Comparison of ENCODE assay signal across 8 cellular contexts in genomic region chr22:24592144-24592845, GRCh38. TPM values are rescaled to one million over a fixed set of nuclear protein-coding genes. Genes with fewer than 3 reads are reported as not detected.
DNase-seq lines count a peak whose midpoint lies in the region; ATAC-seq and TF ChIP-seq lines count a peak whose summit lies in the region.

No MANE protein-coding gene starts in this region.

- H2AK5ac ChIP-seq in H9 (ENCODE audit: insufficient read length, low read length), result no peak overlapping the region

- H3K79me2 ChIP-seq in H9 (ENCODE audit: insufficient read depth, low read length), result no peaks in the 10 kb centered on the region

- H3K36me3 ChIP-seq in BLaER1 treated with 17β-estradiol and CSF1 and Interleukin-3, amounts not matched to agents 10 nM and 100 nM, result 0 out of 22 replicates have a peak, but pooled peaks cover 0 to 5% (median 0%) of the 10 kb centered on the region in 11 experiments
- H3K36me3 ChIP-seq in heart right ventricle (peaks cover 0 to 24% (median 0%) of the 10 kb centered on the region in 9 donors), rectal smooth muscle tissue (ENCODE audit: control insufficient read depth, insufficient read depth, low read length) (peaks cover 9% of the 10 kb centered on the region)

- no peaks in the 10 kb centered on the region for H3K79me1 ChIP-seq in H9 (ENCODE audit: insufficient read depth, low read depth, low read length, poor library complexity, severe bottlenecking)

- intact Hi-C loops in activated T-helper 1 cell treated with anti-CD3 and anti-CD28 coated beads, Interleukin-12 subunit alpha, Interleukin-12 subunit beta, Interleukin-2, Interleukin-4 antibody, amounts not matched to agents 30 ng/mL and 10 ng/mL and 1 ng/mL, durations not matched to agents 14 hours and 24 hours and 36 hours (cut with micrococcal nuclease), result no loop called here
- intact Hi-C loops in heart right ventricle (cut with DNase I), result no loop called here

- ATAC-seq in heart right ventricle (peak in 1 of 8 donors; percentile 1), HG02623 (IDR thresholded peaks at IDR 0.05; ENCODE audit: unreplicated experiment) (no peak)

- no peak overlapping the region for H3T11ph ChIP-seq in H9 (ENCODE audit: low read length)

- H3K9me3 Mint-ChIP-seq in H9, result no peaks in the 10 kb centered on the region
- H3K9me3 Mint-ChIP-seq in activated T-helper 1 cell treated with anti-CD3 and anti-CD28 coated beads, Interleukin-12 subunit alpha, Interleukin-12 subunit beta, Interleukin-2, Interleukin-4 antibody, amounts not matched to agents 30 ng/mL and 10 ng/mL and 1 ng/mL, durations not matched to agents 14 hours and 24 hours and 36 hours, result no peaks in the 10 kb centered on the region

- H3K4me1 Mint-ChIP-seq in H9, result peaks cover 5 to 26% of the 10 kb centered on the region in 2 experiments
- no peaks in the 10 kb centered on the region for H3K4me1 Mint-ChIP-seq in activated T-helper 1 cell treated with anti-CD3 and anti-CD28 coated beads, Interleukin-12 subunit alpha, Interleukin-12 subunit beta, Interleukin-2, Interleukin-4 antibody, amounts not matched to agents 30 ng/mL and 10 ng/mL and 1 ng/mL, durations not matched to agents 14 hours and 24 hours and 36 hours (ENCODE audit: low read depth)

- DNase-seq in H9 (peak; percentile 55), heart right ventricle (peak in 1 of 2 donors; percentile 43), medulla oblongata (ENCODE audit: extremely low spot score) (no peak), dedifferentiated amniotic fluid mesenchymal stem cell (ENCODE audit: extremely low spot score) (no peak)
- DNase-seq in activated T-helper 1 cell treated with anti-CD3 and anti-CD28 coated beads, Interleukin-12 subunit alpha, Interleukin-12 subunit beta, Interleukin-2, Interleukin-4 antibody, amounts not matched to agents 30 ng/mL and 10 ng/mL and 1 ng/mL, durations not matched to agents 14 hours and 24 hours and 36 hours (ENCODE audit: low spot score), result no peak

- H3K27ac ChIP-seq in BLaER1 treated with 17β-estradiol and CSF1 and Interleukin-3, amounts not matched to agents 10 nM and 100 nM, result peak overlapping the region in 8 of 11 experiments; percentile 13 to 60 (median 35); a peak in 10 of 22 replicates
- H3K27ac ChIP-seq in H9 (ENCODE audit: insufficient read length, low read depth, low read length) (no peak overlapping the region), heart right ventricle (peak overlapping the region; percentile 10 to 77 (median 70)), rectal smooth muscle tissue (ENCODE audit: low read depth, low read length) (peak overlapping the region; percentile 82)

- no peak overlapping the region for H4K8ac ChIP-seq in H9 (replicated peaks; ENCODE audit: insufficient read length, low read depth, low read length)

- no peak overlapping the region for H3K23ac ChIP-seq in H9 (ENCODE audit: insufficient read length, low read depth, low read length)

- peak overlapping the region; percentile 90 to 98 for H3K4me3 Mint-ChIP-seq in H9
- peak overlapping the region; percentile 90 for H3K4me3 Mint-ChIP-seq in activated T-helper 1 cell treated with anti-CD3 and anti-CD28 coated beads, Interleukin-12 subunit alpha, Interleukin-12 subunit beta, Interleukin-2, Interleukin-4 antibody, amounts not matched to agents 30 ng/mL and 10 ng/mL and 1 ng/mL, durations not matched to agents 14 hours and 24 hours and 36 hours

- no peak overlapping the region for H3K56ac ChIP-seq in H9 (ENCODE audit: insufficient read length, low read depth, low read length)

- H3K4me3 ChIP-seq in BLaER1 treated with 17β-estradiol and CSF1 and Interleukin-3, amounts not matched to agents 10 nM and 100 nM, result peak overlapping the region; percentile 52 to 72 (median 60)
- H3K4me3 ChIP-seq in heart right ventricle (peak overlapping the region; percentile 21 to 80 (median 65)), rectal smooth muscle tissue (ENCODE audit: low read length) (peak overlapping the region; percentile 74)

- H3K14ac ChIP-seq in H9 (ENCODE audit: insufficient read depth, low read length), result peak overlapping the region; percentile 7; the same call in 1 of the 2 replicates

- peak overlapping the region; percentile 77 to 91 (median 84) for H3K4me2 ChIP-seq in BLaER1 treated with 17β-estradiol and CSF1 and Interleukin-3, amounts not matched to agents 10 nM and 100 nM
- peak overlapping the region; percentile 30 for H3K4me2 ChIP-seq in H9 (ENCODE audit: insufficient read depth, insufficient read length, low read length)

- H2AFZ ChIP-seq in H9 (ENCODE audit: low read length), result no peak overlapping the region

- TF ChIP-seq CTCF in H9 (conservative IDR thresholded peaks at IDR 0.05) (no peak), heart right ventricle (IDR thresholded peaks at IDR 0.05) (no peak)

- H3K18ac ChIP-seq in H9 (ENCODE audit: insufficient read length, low read depth, low read length), result no peak overlapping the region

- H4K20me1 ChIP-seq in BLaER1 treated with 17β-estradiol and CSF1 and Interleukin-3, amounts not matched to agents 10 nM and 100 nM, result peaks cover 0 to 56% (median 5%) of the 10 kb centered on the region in 11 experiments; a peak in 11 of 22 replicates
- no peaks in the 10 kb centered on the region for H4K20me1 ChIP-seq in H9 (ENCODE audit: control insufficient read depth, insufficient read depth, insufficient read length)

- no peaks in the 10 kb centered on the region for H3K9me3 ChIP-seq in BLaER1 treated with 17β-estradiol and CSF1 and Interleukin-3, amounts not matched to agents 10 nM and 100 nM (replicated peaks in 1 of 11)
- H3K9me3 ChIP-seq in H9 (ENCODE audit: control insufficient read depth, low read depth, low read length), result no peaks in the 10 kb centered on the region
- H3K9me3 ChIP-seq in heart right ventricle, result no peaks in the 10 kb centered on the region

- peak overlapping the region; percentile 32 to 94 (median 93); a peak in 3 of 7 replicates for H3K27ac Mint-ChIP-seq in H9
- H3K27ac Mint-ChIP-seq in activated T-helper 1 cell treated with anti-CD3 and anti-CD28 coated beads, Interleukin-12 subunit alpha, Interleukin-12 subunit beta, Interleukin-2, Interleukin-4 antibody, amounts not matched to agents 30 ng/mL and 10 ng/mL and 1 ng/mL, durations not matched to agents 14 hours and 24 hours and 36 hours, result peak overlapping the region; percentile 79

- WGBS in H9 (ENCODE audit: extremely low coverage, insufficient read length, low lambda C conversion rate), result no CpG with 5 or more reads among the region's 31 CpGs
- 8 to 10% methylated on average over 31 of the region's 31 CpGs for WGBS in heart right ventricle, 2 donors

- peaks cover 23 to 34% (median 29%) of the 10 kb centered on the region in 11 experiments for H3K27me3 ChIP-seq in BLaER1 treated with 17β-estradiol and CSF1 and Interleukin-3, amounts not matched to agents 10 nM and 100 nM
- H3K27me3 ChIP-seq in H9 (ENCODE audit: insufficient read depth, low read length) (no peaks in the 10 kb centered on the region), heart right ventricle (no peaks in the 10 kb centered on the region), rectal smooth muscle tissue (ENCODE audit: control insufficient read depth, insufficient read depth, low read length) (no peaks in the 10 kb centered on the region)

- H3K4me1 ChIP-seq in BLaER1 treated with 17β-estradiol and CSF1 and Interleukin-3, amounts not matched to agents 10 nM and 100 nM, result peaks cover 14 to 64% (median 49%) of the 10 kb centered on the region in 10 experiments; a peak in 18 of 20 replicates
- H3K4me1 ChIP-seq in H9 (ENCODE audit: insufficient read depth, low read length) (no peaks in the 10 kb centered on the region), heart right ventricle (peaks cover 0 to 18% (median 9%) of the 10 kb centered on the region in 9 donors), rectal smooth muscle tissue (ENCODE audit: control insufficient read depth, insufficient read depth, low read length) (peaks cover 5% of the 10 kb centered on the region)

- H2BK15ac ChIP-seq in H9 (ENCODE audit: low read depth, low read length), result no peak overlapping the region

- H4K91ac ChIP-seq in H9 (ENCODE audit: insufficient read length, low read depth, low read length), result no peak overlapping the region

- no peak overlapping the region for H2BK5ac ChIP-seq in H9 (ENCODE audit: insufficient read length, low read length)

- no peaks in the 10 kb centered on the region for H3K23me2 ChIP-seq in H9 (ENCODE audit: insufficient read length, low read depth, low read length, poor library complexity, severe bottlenecking)

- H2BK12ac ChIP-seq in H9 (ENCODE audit: insufficient read length, low read depth, low read length), result no peak overlapping the region

- peak overlapping the region; percentile 50 to 78 (median 71); a peak in 21 of 22 replicates for H3K9ac ChIP-seq in BLaER1 treated with 17β-estradiol and CSF1 and Interleukin-3, amounts not matched to agents 10 nM and 100 nM
- H3K9ac ChIP-seq in H9 (ENCODE audit: extremely low read depth, insufficient read length, low read length), result no peak overlapping the region
- H3K9ac ChIP-seq in rectal smooth muscle tissue (ENCODE audit: low read length), result peak overlapping the region; percentile 33

- no peak overlapping the region for H3K4ac ChIP-seq in H9 (ENCODE audit: low read depth, low read length)

- no peak overlapping the region for H2BK20ac ChIP-seq in H9 (ENCODE audit: low read depth, low read length, poor library complexity, severe bottlenecking)

- H2BK120ac ChIP-seq in H9 (ENCODE audit: low read depth, low read length, poor library complexity, severe bottlenecking), result no peak overlapping the region

- H3K36me3 Mint-ChIP-seq in H9 (ENCODE audit: insufficient read depth in 1 of 3, low read depth in 3 of 3), result peaks cover 0 to 6% (median 4%) of the 10 kb centered on the region in 3 experiments; a peak in 3 of 7 replicates
- H3K36me3 Mint-ChIP-seq in activated T-helper 1 cell treated with anti-CD3 and anti-CD28 coated beads, Interleukin-12 subunit alpha, Interleukin-12 subunit beta, Interleukin-2, Interleukin-4 antibody, amounts not matched to agents 30 ng/mL and 10 ng/mL and 1 ng/mL, durations not matched to agents 14 hours and 24 hours and 36 hours (ENCODE audit: low read depth), result no peaks in the 10 kb centered on the region

- no peaks in the 10 kb centered on the region for H3K27me3 Mint-ChIP-seq in H9 (ENCODE audit: low read depth)
- peaks cover 6% of the 10 kb centered on the region for H3K27me3 Mint-ChIP-seq in activated T-helper 1 cell treated with anti-CD3 and anti-CD28 coated beads, Interleukin-12 subunit alpha, Interleukin-12 subunit beta, Interleukin-2, Interleukin-4 antibody, amounts not matched to agents 30 ng/mL and 10 ng/mL and 1 ng/mL, durations not matched to agents 14 hours and 24 hours and 36 hours (ENCODE audit: insufficient read depth)

- no peak overlapping the region for H4K5ac ChIP-seq in H9 (ENCODE audit: insufficient read length, low read depth, low read length)

RNA-seq across cellular contexts. Expression of gene LRRC75B, which starts 0.6 kb away (rescaled TPM):
- total RNA-seq in H9 (2021) (16.4 and 18.1 TPM in 2 replicates), heart right ventricle (1 to 10 TPM; 2.0 to 6.6 (median 4.3) TPM)
- total RNA-seq in activated T-helper 1 cell treated with anti-CD3 and anti-CD28 coated beads, Interleukin-12 subunit alpha, Interleukin-12 subunit beta, Interleukin-2, Interleukin-4 antibody, amounts not matched to agents 30 ng/mL and 10 ng/mL and 1 ng/mL, durations not matched to agents 14 hours and 24 hours and 36 hours, result 2.4 and 2.8 TPM in 2 replicates
- polyA plus RNA-seq in heart right ventricle, result 10 to 100 TPM in 1 of 2 donors, 1 to 10 TPM in 1; 3.9 to 12.4 TPM

RNA-seq across cellular contexts. Expression of gene GGT1, which starts 10.7 kb away (rescaled TPM):
- total RNA-seq in H9 (2021) (19.5 and 20.5 TPM in 2 replicates), heart right ventricle (1 to 10 TPM in 7 of 10 donors, under 1 TPM in 3; 0.51 to 3.5 (median 1.1) TPM)
- 52.6 and 61.0 TPM in 2 replicates for total RNA-seq in activated T-helper 1 cell treated with anti-CD3 and anti-CD28 coated beads, Interleukin-12 subunit alpha, Interleukin-12 subunit beta, Interleukin-2, Interleukin-4 antibody, amounts not matched to agents 30 ng/mL and 10 ng/mL and 1 ng/mL, durations not matched to agents 14 hours and 24 hours and 36 hours
- polyA plus RNA-seq in heart right ventricle, result 1 to 10 TPM in 1 of 2 donors, under 1 TPM in 1; 0.94 to 4.0 TPM

RNA-seq across cellular contexts. Expression of gene SNRPD3, which starts 36.5 kb away (rescaled TPM):
- total RNA-seq in H9 (2021) (205 and 212 TPM in 2 replicates), heart right ventricle (10 to 100 TPM; 67.0 to 89.4 (median 74.0) TPM)
- total RNA-seq in activated T-helper 1 cell treated with anti-CD3 and anti-CD28 coated beads, Interleukin-12 subunit alpha, Interleukin-12 subunit beta, Interleukin-2, Interleukin-4 antibody, amounts not matched to agents 30 ng/mL and 10 ng/mL and 1 ng/mL, durations not matched to agents 14 hours and 24 hours and 36 hours, result 155 and 158 TPM in 2 replicates
- polyA plus RNA-seq in heart right ventricle, result 100 to 1,000 TPM in 1 of 2 donors, 10 to 100 TPM in 1; 47.3 to 127 TPM

RNA-seq across cellular contexts. Expression of gene GUCD1, which starts 37.4 kb away (rescaled TPM):
- total RNA-seq in H9 (2021), result 87.4 and 99.8 TPM in 2 replicates
- total RNA-seq in activated T-helper 1 cell treated with anti-CD3 and anti-CD28 coated beads, Interleukin-12 subunit alpha, Interleukin-12 subunit beta, Interleukin-2, Interleukin-4 antibody, amounts not matched to agents 30 ng/mL and 10 ng/mL and 1 ng/mL, durations not matched to agents 14 hours and 24 hours and 36 hours, result 117 and 123 TPM in 2 replicates
- total RNA-seq in heart right ventricle, result 100 to 1,000 TPM; 143 to 273 (median 168) TPM
- polyA plus RNA-seq in heart right ventricle, result 100 to 1,000 TPM in 1 of 2 donors, 10 to 100 TPM in 1; 97.0 to 219 TPM
